ENCODE assay signal across 29 cellular contexts in genomic region chr17:31073411-31073810, GRCh38.
"Had no signal": no experiment of that assay in that cellular context is flagged by ENCODE, and none has a peak within 500 bp of the region (broad histone marks: within the 10 kb centered on the region; RNA-seq: fewer than 3 reads in every experiment).

No MANE protein-coding gene starts in this region.

- H3K4me3 ChIP-seq: adrenal gland, body of pancreas, dorsolateral prefrontal cortex, gastrocnemius medialis, psoas muscle, sigmoid colon, smooth muscle cell, suprapubic skin, tibial artery had no signal

- H3K27ac ChIP-seq: adrenal gland, body of pancreas, dorsolateral prefrontal cortex, gastrocnemius medialis, parathyroid adenoma, psoas muscle, sigmoid colon, suprapubic skin, tibial artery, VCaP had no signal

- H3K4me2 ChIP-seq: smooth muscle cell had no signal

- H3K36me3 ChIP-seq: adrenal gland, gastrocnemius medialis, sigmoid colon, suprapubic skin, tibial artery had no signal

- ATAC-seq: body of pancreas; gastrocnemius medialis; left cardiac atrium; naive thymus-derived CD8-positive, alpha-beta T cell; psoas muscle; stimulated activated naive B cell treated with anti-CD40 and anti-IgM and Interleukin-4, amounts not matched to agents 10 μg/mL and 1 μg/mL and 100 μg/mL, for 72 hours had no signal

- H3K9ac ChIP-seq: parathyroid adenoma had no signal

- FAIRE-seq: colon, TTC549, urothelium cell line had no signal

- H3K4me1 ChIP-seq: body of pancreas, gastrocnemius medialis, parathyroid adenoma, psoas muscle, sigmoid colon, tibial artery had no signal

- H2AFZ ChIP-seq: parathyroid adenoma had no signal

- H3K9me3 ChIP-seq: adrenal gland, body of pancreas, gastrocnemius medialis, psoas muscle, sigmoid colon, suprapubic skin, tibial artery had no signal

- H3K79me2 ChIP-seq: parathyroid adenoma had no signal

- H3K27me3 ChIP-seq: adrenal gland, body of pancreas, dorsolateral prefrontal cortex, gastrocnemius medialis, sigmoid colon, suprapubic skin, tibial artery had no signal

- DNase-seq: activated CD4-positive, alpha-beta T cell treated with anti-CD3 and anti-CD28 coated beads for 4 hours; activated CD4-positive, alpha-beta T cell treated with anti-CD3 and anti-CD28 coated beads, Interleukin-2, amount 50 U/mL, for 4 hours; activated effector memory CD4-positive, alpha-beta T cell treated with Interleukin-2 at 50 U/mL for 16 hours; activated naive CD4-positive, alpha-beta T cell treated with Interleukin-2 at 50 U/mL for 16 hours; adrenal gland; aorta; body of pancreas; dorsolateral prefrontal cortex; effector memory CD4-positive, alpha-beta T cell; gastrocnemius medialis; glutamatergic neuron; islet precursor cell; left cardiac atrium; midbrain; naive thymus-derived CD8-positive, alpha-beta T cell; occipital lobe; psoas muscle; sigmoid colon; stimulated activated CD4-positive, alpha-beta T cell treated with anti-CD3 and anti-CD28 coated beads, Interleukin-2, amount 100 ng/mL, for 24 hours; stimulated activated naive B cell treated with anti-CD40 and anti-IgM and Interleukin-4, amounts not matched to agents 10 μg/mL and 1 μg/mL and 100 μg/mL, for 72 hours; T-helper 9 cell; tibial artery had no signal
